18 cellular contexts compared by ENCODE assay signal in genomic region chr3:9229886-9230285, GRCh38.
"Had no signal": no experiment of that assay in that cellular context is flagged by ENCODE, and none has a peak within 500 bp of the region (broad histone marks: within the 10 kb centered on the region; RNA-seq: fewer than 3 reads in every experiment).

No MANE protein-coding gene starts in this region.

- H3K36me3 ChIP-seq: heart left ventricle, neutrophil, tibial nerve, upper lobe of right lung, vagina had no signal

- H3K4me3 ChIP-seq: coronary artery, heart left ventricle, skin epidermis, testis, tibial nerve, upper lobe of right lung, vagina had no signal

- H3K4me3 Mint-ChIP-seq: natural killer cell treated with Interleukin-12 subunit alpha and Interleukin-12 subunit beta and Interleukin-15 and Interleukin-18, amount 100 ng/mL, for 72 hours; stimulated activated naive B cell treated with anti-CD40 and anti-IgM and Interleukin-4, amounts not matched to agents 10 μg/mL and 1 μg/mL and 100 μg/mL, for 72 hours; stimulated activated naive CD8-positive, alpha-beta T cell treated with anti-CD3 and anti-CD28 coated beads, Interleukin-15, amount 100 ng/mL, for 72 hours had no signal

- H3K27ac ChIP-seq: coronary artery, heart left ventricle, neutrophil, skin epidermis, tibial nerve, upper lobe of right lung, vagina had no signal

- H3K27ac Mint-ChIP-seq: natural killer cell treated with Interleukin-12 subunit alpha and Interleukin-12 subunit beta and Interleukin-15 and Interleukin-18, amount 100 ng/mL, for 72 hours; stimulated activated naive B cell treated with anti-CD40 and anti-IgM and Interleukin-4, amounts not matched to agents 10 μg/mL and 1 μg/mL and 100 μg/mL, for 72 hours had no signal

- H3K27me3 ChIP-seq: heart left ventricle, neutrophil, testis, tibial nerve, upper lobe of right lung, vagina had no signal

- H3K4me1 Mint-ChIP-seq: stimulated activated naive B cell treated with anti-CD40 and anti-IgM and Interleukin-4, amounts not matched to agents 10 μg/mL and 1 μg/mL and 100 μg/mL, for 72 hours had no signal

- ATAC-seq: sciatic nerve; stimulated activated naive B cell treated with anti-CD40 and anti-IgM and Interleukin-4, amounts not matched to agents 10 μg/mL and 1 μg/mL and 100 μg/mL, for 72 hours; stimulated activated naive CD8-positive, alpha-beta T cell treated with anti-CD3 and anti-CD28 coated beads, Interleukin-15, amount 100 ng/mL, for 72 hours; upper lobe of right lung had no signal

- H3K9me3 Mint-ChIP-seq: natural killer cell treated with Interleukin-12 subunit alpha and Interleukin-12 subunit beta and Interleukin-15 and Interleukin-18, amount 100 ng/mL, for 72 hours; stimulated activated naive B cell treated with anti-CD40 and anti-IgM and Interleukin-4, amounts not matched to agents 10 μg/mL and 1 μg/mL and 100 μg/mL, for 72 hours; stimulated activated naive CD8-positive, alpha-beta T cell treated with anti-CD3 and anti-CD28 coated beads, Interleukin-15, amount 100 ng/mL, for 72 hours had no signal

- H3K9me3 ChIP-seq: heart left ventricle, neutrophil, testis, tibial nerve, upper lobe of right lung, vagina had no signal

- H3K27me3 Mint-ChIP-seq: stimulated activated naive CD8-positive, alpha-beta T cell treated with anti-CD3 and anti-CD28 coated beads, Interleukin-15, amount 100 ng/mL, for 72 hours had no signal

- H3K4me1 ChIP-seq: upper lobe of right lung had no signal

- H3K36me3 Mint-ChIP-seq: natural killer cell treated with Interleukin-12 subunit alpha and Interleukin-12 subunit beta and Interleukin-15 and Interleukin-18, amount 100 ng/mL, for 72 hours; stimulated activated naive B cell treated with anti-CD40 and anti-IgM and Interleukin-4, amounts not matched to agents 10 μg/mL and 1 μg/mL and 100 μg/mL, for 72 hours had no signal

- DNase-seq: effector CD4-positive, alpha-beta T cell; foreskin melanocyte; heart left ventricle; hypothalamus; kidney glomerular epithelial cell; stimulated activated CD4-positive, alpha-beta T cell treated with anti-CD3 and anti-CD28 coated beads, Interleukin-2, amount 100 ng/mL, for 24 hours; stimulated activated CD4-positive, alpha-beta T cell treated with anti-CD3 and anti-CD28 coated beads, Interleukin-4, amount 100 ng/mL, for 4 hours; stimulated activated naive B cell treated with anti-CD40 and anti-IgM and Interleukin-4, amounts not matched to agents 10 μg/mL and 1 μg/mL and 100 μg/mL, for 72 hours; stimulated activated naive CD8-positive, alpha-beta T cell treated with anti-CD3 and anti-CD28 coated beads, Interleukin-15, amount 100 ng/mL, for 72 hours; upper lobe of right lung had no signal
